In the genomic region with DNA sequence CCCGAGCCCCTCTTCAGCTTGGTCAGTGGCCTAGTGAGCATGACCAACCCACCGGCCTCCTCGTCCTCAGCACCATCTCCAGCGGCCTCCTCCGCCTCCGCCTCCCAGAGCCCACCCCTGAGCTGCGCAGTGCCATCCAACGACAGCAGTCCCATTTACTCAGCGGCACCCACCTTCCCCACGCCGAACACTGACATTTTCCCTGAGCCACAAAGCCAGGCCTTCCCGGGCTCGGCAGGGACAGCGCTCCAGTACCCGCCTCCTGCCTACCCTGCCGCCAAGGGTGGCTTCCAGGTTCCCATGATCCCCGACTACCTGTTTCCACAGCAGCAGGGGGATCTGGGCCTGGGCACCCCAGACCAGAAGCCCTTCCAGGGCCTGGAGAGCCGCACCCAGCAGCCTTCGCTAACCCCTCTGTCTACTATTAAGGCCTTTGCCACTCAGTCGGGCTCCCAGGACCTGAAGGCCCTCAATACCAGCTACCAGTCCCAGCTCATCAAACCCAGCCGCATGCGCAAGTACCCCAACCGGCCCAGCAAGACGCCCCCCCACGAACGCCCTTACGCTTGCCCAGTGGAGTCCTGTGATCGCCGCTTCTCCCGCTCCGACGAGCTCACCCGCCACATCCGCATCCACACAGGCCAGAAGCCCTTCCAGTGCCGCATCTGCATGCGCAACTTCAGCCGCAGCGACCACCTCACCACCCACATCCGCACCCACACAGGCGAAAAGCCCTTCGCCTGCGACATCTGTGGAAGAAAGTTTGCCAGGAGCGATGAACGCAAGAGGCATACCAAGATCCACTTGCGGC, we compare ENCODE assay signal across 8 cellular contexts. TPM values are rescaled to one million over a fixed set of nuclear protein-coding genes. Genes with fewer than 3 reads are reported as not detected.
DNase-seq lines count a peak whose midpoint lies in the region; ATAC-seq and TF ChIP-seq lines count a peak whose summit lies in the region.

No MANE protein-coding gene starts in this region.

- H3K27ac ChIP-seq in AG04450 (ENCODE audit: low read depth, low read length) (no peak overlapping the region), duodenal mucosa (ENCODE audit: low read depth, low read length) (no peak overlapping the region)

- CTCF ChIA-PET in AG04450 (lab: Charles Lee) = interaction anchor here (0.5 kb wide), 1 partner anchor 33 kb away, joined by 3 read pairs; no protein-coding TSS in a partner anchor

- H3K9ac ChIP-seq in NT2/D1 (ENCODE audit: insufficient read length, low read depth) = peak overlapping the region; percentile 56
- peak overlapping the region; percentile 67 to 74 for H3K9ac ChIP-seq in duodenal mucosa (ENCODE audit: low read depth in 1 of 2, low read length in 2 of 2)

- TF ChIP-seq CTCF in AG04450 (IDR thresholded peaks at IDR 0.05; ENCODE audit: low read depth, low read length) (no peak), GM13977 (IDR thresholded peaks at IDR 0.05; ENCODE audit: extremely low read depth, insufficient read depth, missing control alignments) (no peak)

- ATAC-seq in GM18868 (IDR thresholded peaks at IDR 0.05; ENCODE audit: unreplicated experiment) = no peak

- DNase-seq in AG04450 (ENCODE audit: low read depth, low spot score) (peak; percentile 43), NT2/D1 (ENCODE audit: low read depth, low spot score) (no peak), myocyte (ENCODE audit: low read depth) (peak; percentile 41), midbrain (lab: John Stamatoyannopoulos, UW) (no peak), cerebellar nuclear complex (lab: John Stamatoyannopoulos, UW) (no peak), GM13977 (ENCODE audit: low spot score) (no peak)

- peaks cover 4% of the 10 kb centered on the region for H3K4me1 ChIP-seq in NT2/D1 (ENCODE audit: insufficient read depth, insufficient read length)
- H3K4me1 ChIP-seq in duodenal mucosa (ENCODE audit: control insufficient read depth in 1 of 2, insufficient read depth in 2 of 2, low read length in 2 of 2) = peaks cover 8 to 27% of the 10 kb centered on the region in 2 donors

- H3K9me3 ChIP-seq in AG04450 (ENCODE audit: control insufficient read depth, insufficient read depth, low read length) (peaks cover 8% of the 10 kb centered on the region; the same call in 1 of the 2 replicates), NT2/D1 (ENCODE audit: insufficient read depth, low read length) (no peaks in the 10 kb centered on the region), duodenal mucosa (ENCODE audit: control insufficient read depth in 1 of 2, low read length in 2 of 2) (no peaks in the 10 kb centered on the region)

- in situ Hi-C loops in GM13977 (cut with MboI; ENCODE audit: low pct_unique_long_range_greater_than_20kb, low sequenced_read_pairs, unreplicated experiment) = no loop called here

- POLR2A ChIA-PET in AG04450 (lab: Yijun Ruan, JAX) = interaction anchor here (2.6 kb wide), 1 partner anchor 37 kb away, joined by 26 read pairs; no protein-coding TSS in a partner anchor

- H3K27me3 ChIP-seq in AG04450 (ENCODE audit: control insufficient read depth, insufficient read depth, low read length) = no peaks in the 10 kb centered on the region
- H3K27me3 ChIP-seq in NT2/D1 (ENCODE audit: insufficient read depth, insufficient read length) = peaks cover 12% of the 10 kb centered on the region
- H3K27me3 ChIP-seq in duodenal mucosa (ENCODE audit: control insufficient read depth in 1 of 2, insufficient read depth in 2 of 2, low read length in 2 of 2) = no peaks in the 10 kb centered on the region

- H3K36me3 ChIP-seq in NT2/D1 (ENCODE audit: insufficient read depth, insufficient read length, low read length) (peaks cover 3% of the 10 kb centered on the region), duodenal mucosa (ENCODE audit: control insufficient read depth in 1 of 2, insufficient read depth in 2 of 2, low read length in 2 of 2) (peaks cover 0 to 10% of the 10 kb centered on the region in 2 donors)

- H3K4me3 ChIP-seq in AG04450 (ENCODE audit: low read depth, low read length) (peak overlapping the region; percentile 94), NT2/D1 (ENCODE audit: insufficient read length, low read depth) (peak overlapping the region; percentile 72), duodenal mucosa (ENCODE audit: low read depth in 1 of 2, low read length in 2 of 2) (peak overlapping the region; percentile 80 to 84)

RNA-seq across cellular contexts. Expression of gene EGR1, which starts 1.8 kb away (rescaled TPM):
- 17.0 and 24.5 TPM in 2 replicates for polyA plus RNA-seq in AG04450 (2011; rRNA removed)
- 32.1 and 36.9 TPM in 2 replicates for polyA minus RNA-seq in AG04450 (2011; rRNA and poly(A)+ RNA removed)
- total RNA-seq in myocyte = 6.2 and 8.1 TPM in 2 replicates
- polyA plus RNA-seq in myocyte (2012) = 39.1 TPM

RNA-seq across cellular contexts. Expression of gene REEP2, which starts 28.2 kb away (rescaled TPM):
- 24.7 and 36.9 TPM in 2 replicates for polyA plus RNA-seq in AG04450 (2011; rRNA removed)
- polyA minus RNA-seq in AG04450 (2011; rRNA and poly(A)+ RNA removed) = 39.7 and 40.2 TPM in 2 replicates
- 6.4 and 9.1 TPM in 2 replicates for total RNA-seq in myocyte
- 29.8 TPM for polyA plus RNA-seq in myocyte (2012)

Comparison
In these comparisons a context has a peak if more than half of its experiments do, and no peak if none do; other contexts are left out.
1. DNase-seq: peak in AG04450 (single experiment) and myocyte (single experiment); none in NT2/D1 (single experiment), midbrain (single experiment), cerebellar nuclear complex (0 of 2) and GM13977 (single experiment).
2. Peak in every context shown above with its lines, with median percentiles within 50 percentile points of each other: H3K4me3 ChIP-seq.